In the genomic region with DNA sequence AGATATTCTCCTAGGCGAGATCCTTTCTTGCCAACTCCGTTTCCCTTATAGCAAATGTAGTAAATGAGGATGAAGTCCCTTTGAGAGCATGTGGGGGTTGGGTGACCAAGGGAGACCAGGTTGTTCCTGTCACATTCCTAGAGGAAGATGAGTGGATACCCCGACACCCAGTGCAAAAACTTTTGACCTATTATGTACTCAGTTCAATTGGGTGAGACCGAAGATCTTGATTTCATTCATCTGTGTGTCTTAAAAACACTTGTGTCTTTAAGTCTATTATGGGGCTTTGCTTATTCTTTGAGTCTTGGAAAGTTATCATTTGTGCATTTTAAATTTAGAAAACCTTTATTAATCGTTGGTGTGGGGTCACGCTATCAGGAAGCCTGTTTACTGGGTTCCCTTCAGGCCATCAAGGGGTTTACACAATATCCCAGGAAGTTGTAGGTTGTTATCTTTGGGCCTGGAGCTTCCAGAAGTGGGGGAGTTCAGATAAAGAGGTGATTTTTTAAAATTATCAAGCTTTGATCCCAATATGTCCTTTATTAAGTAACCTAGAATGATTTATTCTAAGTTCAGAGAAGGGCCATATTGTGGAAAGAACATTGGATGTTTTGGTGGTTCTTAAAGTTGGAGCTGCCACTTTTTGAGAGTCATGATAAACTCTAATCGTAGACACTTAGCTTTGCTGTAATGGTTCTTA, we compare ENCODE assay signal across 9 cellular contexts. TPM values are rescaled to one million over a fixed set of nuclear protein-coding genes. Genes with fewer than 3 reads are reported as not detected.
DNase-seq lines count a peak whose midpoint lies in the region; ATAC-seq and TF ChIP-seq lines count a peak whose summit lies in the region.
"Had no signal": no experiment of that assay in that cellular context is flagged by ENCODE, and none has a peak within 500 bp of the region (broad histone marks: within the 10 kb centered on the region; RNA-seq: fewer than 3 reads in every experiment).

No MANE protein-coding gene starts in this region.

- peaks cover 17% of the 10 kb centered on the region for H3K27me3 Mint-ChIP-seq in activated T-helper 17 cell treated with anti-CD3 and anti-CD28 coated beads, Interleukin-2, amount 50 U/mL, for 72 hours
- peaks cover 23% of the 10 kb centered on the region for H3K27me3 Mint-ChIP-seq in glutamatergic neuron (ENCODE audit: unreplicated experiment)

- H3K27ac Mint-ChIP-seq in activated T-helper 17 cell treated with anti-CD3 and anti-CD28 coated beads, Interleukin-2, amount 50 U/mL, for 72 hours: no peak overlapping the region
- H3K27ac Mint-ChIP-seq in glutamatergic neuron (ENCODE audit: unreplicated experiment): peak overlapping the region; percentile 35

- 68 to 83% methylated on average over 7 of the region's 7 CpGs for WGBS in sigmoid colon, 2 donors

- no peak for TF ChIP-seq EP300 in sigmoid colon (IDR thresholded peaks at IDR 0.05)

- H3K4me3 Mint-ChIP-seq in activated T-helper 17 cell treated with anti-CD3 and anti-CD28 coated beads, Interleukin-2, amount 50 U/mL, for 72 hours: peak overlapping the region; percentile 79
- H3K4me3 Mint-ChIP-seq in glutamatergic neuron (ENCODE audit: unreplicated experiment): peak overlapping the region; percentile 86

- H3K4me1 Mint-ChIP-seq in activated T-helper 17 cell treated with anti-CD3 and anti-CD28 coated beads, Interleukin-2, amount 50 U/mL, for 72 hours: no peaks in the 10 kb centered on the region
- peaks cover 15% of the 10 kb centered on the region for H3K4me1 Mint-ChIP-seq in glutamatergic neuron (ENCODE audit: low read depth, unreplicated experiment)

- intact Hi-C loops in sigmoid colon (cut with DNase I): loop anchor here (1.0 kb wide), 1 partner anchor 169 kb away; no protein-coding TSS in a partner anchor

- DNase-seq in G401 (ENCODE audit: low spot score) (peak; percentile 23), glutamatergic neuron (no peak), sigmoid colon (peak; percentile 76), NCI-H748 treated with DMSO at 0.1 percent for 48 hours (lab: John Stamatoyannopoulos, UW) (no peak), activated gamma-delta T cell treated with Interleukin-2 at 50 U/mL for 16 hours (no peak), OCI-M2 (lab: John Stamatoyannopoulos, UW; ENCODE audit: unreplicated experiment) (no peak), GOT3 (lab: John Stamatoyannopoulos, UW) (no peak)
- DNase-seq: stimulated activated CD4-positive, alpha-beta T cell treated with anti-CD3 and anti-CD28 coated beads, Interleukin-15, amount 100 ng/mL, for 24 hours had no signal

- no peak for TF ChIP-seq CTCF in glutamatergic neuron (IDR thresholded peaks at IDR 0.05; ENCODE audit: partially characterized antibody, unreplicated experiment)
- peak in 2 of 4 experiments; percentile 17 to 36 for TF ChIP-seq CTCF in sigmoid colon (IDR thresholded peaks at IDR 0.05)

- H3K36me3 Mint-ChIP-seq in activated T-helper 17 cell treated with anti-CD3 and anti-CD28 coated beads, Interleukin-2, amount 50 U/mL, for 72 hours (ENCODE audit: low read depth): no peaks in the 10 kb centered on the region
- no peaks in the 10 kb centered on the region for H3K36me3 Mint-ChIP-seq in glutamatergic neuron (ENCODE audit: unreplicated experiment)

- in situ Hi-C loops in G401 (cut with HindIII; ENCODE audit: low sequenced_read_pairs): no loop called here

- H3K4me3 ChIP-seq in sigmoid colon: peak overlapping the region; percentile 61 to 100 (median 98)

- no peaks in the 10 kb centered on the region for H3K9me3 Mint-ChIP-seq in activated T-helper 17 cell treated with anti-CD3 and anti-CD28 coated beads, Interleukin-2, amount 50 U/mL, for 72 hours
- H3K9me3 Mint-ChIP-seq in glutamatergic neuron (ENCODE audit: unreplicated experiment): peaks cover 14% of the 10 kb centered on the region

- peaks cover 0 to 36% (median 32%) of the 10 kb centered on the region in 4 donors for H3K4me1 ChIP-seq in sigmoid colon

- peak overlapping the region; percentile 93 to 98 (median 98) for H3K27ac ChIP-seq in sigmoid colon

- no peaks in the 10 kb centered on the region for H3K9me3 ChIP-seq in sigmoid colon

- ATAC-seq in activated T-helper 17 cell treated with anti-CD3 and anti-CD28 coated beads, Interleukin-2, amount 50 U/mL, for 72 hours (replicated peaks): no peak

- H3K36me3 ChIP-seq in sigmoid colon: peaks cover 16 to 27% (median 20%) of the 10 kb centered on the region in 4 donors

- TF ChIP-seq POLR2A in sigmoid colon (IDR thresholded peaks at IDR 0.05): peak in 1 of 2 donors; percentile 16

- no peaks in the 10 kb centered on the region for H3K27me3 ChIP-seq in sigmoid colon

RNA-seq across cellular contexts. Expression of a gene that starts 2.8 kb away (rescaled TPM):
- 274 and 317 TPM in 2 replicates for total RNA-seq in G401 (2014; rRNA removed; shearing (Covaris generic))
- total RNA-seq in activated T-helper 17 cell treated with anti-CD3 and anti-CD28 coated beads, Interleukin-2, amount 50 U/mL, for 72 hours: 10 to 100 TPM in 1 of 2 donors, 1 to 10 TPM in 1; 6.8 to 25.8 TPM
- total RNA-seq in glutamatergic neuron (ENCODE audit: unreplicated experiment) (135 TPM), sigmoid colon (1,000 to 10,000 TPM in 2 of 4 donors, 100 to 1,000 TPM in 2; 753 to 1,323 (median 1,092) TPM)
- polyA plus RNA-seq in sigmoid colon: 100 to 1,000 TPM in 2 of 3 donors, 10 to 100 TPM in 1; 60.6 to 200 (median 108) TPM

Comparison
In these comparisons a context has a peak if more than half of its experiments do, and no peak if none do; other contexts are left out.
1. DNase-seq: peak in G401 (single experiment) and sigmoid colon (single experiment); none in glutamatergic neuron (single experiment), NCI-H748 treated with DMSO at 0.1 percent for 48 hours (single experiment), activated gamma-delta T cell treated with Interleukin-2 at 50 U/mL for 16 hours (single experiment), OCI-M2 (single experiment) and GOT3 (single experiment).